ENCODE assay signal across 8 cellular contexts in the genomic region with DNA sequence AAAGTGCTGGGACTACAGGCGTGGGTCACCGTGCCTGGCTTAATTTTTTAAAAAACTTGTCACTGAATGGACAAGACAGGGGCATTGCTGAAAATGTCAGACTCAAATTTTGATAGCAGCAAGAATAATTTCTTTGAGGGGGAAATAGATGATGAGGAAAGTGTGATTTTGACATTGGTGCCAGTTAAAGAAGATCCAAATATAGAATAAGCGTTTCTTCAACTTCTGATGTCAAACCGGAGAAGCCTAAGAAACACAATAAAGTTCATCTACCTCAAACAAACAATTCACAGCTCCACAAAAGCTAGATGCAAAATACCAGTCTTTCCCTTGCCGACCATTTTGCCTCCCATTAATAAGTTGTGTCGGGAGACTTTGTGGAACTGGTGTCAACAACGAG. TPM values are rescaled to one million over a fixed set of nuclear protein-coding genes. Genes with fewer than 3 reads are reported as not detected.
"Had no signal": no experiment of that assay in that cellular context is flagged by ENCODE, and none has a peak within 500 bp of the region (broad histone marks: within the 10 kb centered on the region; RNA-seq: fewer than 3 reads in every experiment).

No MANE protein-coding gene starts in this region.

- H3K27ac ChIP-seq: GM23248 had no signal

- DNase-seq: GM23248, GOT3, H7, KBM-7 had no signal

- H3K4me3 ChIP-seq: GM23248, HAP-1 had no signal

- H3K9me3 ChIP-seq: HAP-1 had no signal

- H3K9ac ChIP-seq: GM23248 had no signal

- ATAC-seq: HCT116 had no signal

- H3K36me3 ChIP-seq: HAP-1 had no signal

RNA-seq across cellular contexts. Expression of gene MT1H, which starts 17.1 kb away (rescaled TPM):
- total RNA-seq: GM23248, H4, HT-29 had no signal

RNA-seq across cellular contexts. Expression of gene MT1G, which starts 18.9 kb away (rescaled TPM):
- total RNA-seq: GM23248, H4 had no signal

RNA-seq across cellular contexts. Expression of gene MT1B, which starts 35.1 kb away (rescaled TPM):
- total RNA-seq: GM23248, H4, H7, HT-29 had no signal
